21 cellular contexts compared by ENCODE assay signal in the genomic region with DNA sequence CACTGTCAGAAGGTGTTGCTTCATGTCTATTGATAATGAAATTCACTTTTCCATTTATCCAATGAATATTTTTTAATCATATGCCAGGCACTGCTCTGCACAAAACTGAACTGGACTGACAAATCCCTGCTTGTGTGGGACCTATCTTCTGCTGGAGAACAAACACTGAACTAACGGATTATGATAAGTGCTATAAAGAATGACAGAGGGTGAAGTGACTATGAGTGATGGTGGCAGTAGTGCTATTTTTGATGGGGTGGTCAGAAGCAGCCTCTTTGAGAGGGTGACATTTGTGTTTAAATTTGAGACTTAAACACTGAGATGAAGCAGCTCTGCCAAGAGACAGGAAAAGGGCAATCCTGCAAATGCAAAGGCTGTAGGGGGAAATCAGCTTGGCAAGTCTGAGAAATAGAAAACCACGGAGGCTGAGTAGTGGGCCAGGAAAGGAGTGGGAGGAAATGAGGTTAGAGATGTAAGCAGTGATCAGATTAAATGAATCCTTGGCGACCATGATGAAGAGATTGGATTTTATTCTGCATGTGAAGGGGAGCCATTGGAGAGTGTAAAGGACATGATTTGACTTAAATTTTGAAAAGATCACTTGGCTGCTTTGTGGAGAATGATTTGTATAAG.
"Had no signal": no experiment of that assay in that cellular context is flagged by ENCODE, and none has a peak within 500 bp of the region (broad histone marks: within the 10 kb centered on the region; RNA-seq: fewer than 3 reads in every experiment).

No MANE protein-coding gene starts in this region.

- H3K9me3 Mint-ChIP-seq: activated T-helper 2 cell treated with anti-CD3 and anti-CD28 coated beads, Interferon-gamma antibody, Interleukin-2, Interleukin-4, amounts not matched to agents 10 μg/mL and 5 μg/mL and 100 μg/mL, durations not matched to agents 14 hours and 24 hours and 36 hours; effector memory CD8-positive, alpha-beta T cell; nephron; stimulated activated naive B cell treated with anti-CD40 and anti-IgM and Interleukin-4, amounts not matched to agents 10 μg/mL and 1 μg/mL and 100 μg/mL, for 72 hours had no signal

- H3K27ac ChIP-seq: body of pancreas, pancreas, right lobe of liver, transverse colon, uterus, WERI-Rb-1 had no signal

- H3K36me3 ChIP-seq: pancreas, right lobe of liver, transverse colon, uterus, WERI-Rb-1 had no signal

- ATAC-seq: body of pancreas; effector memory CD8-positive, alpha-beta T cell; left lobe of liver; pancreas; right lobe of liver; stimulated activated naive B cell treated with anti-CD40 and anti-IgM and Interleukin-4, amounts not matched to agents 10 μg/mL and 1 μg/mL and 100 μg/mL, for 72 hours had no signal

- H3K27me3 Mint-ChIP-seq: effector memory CD8-positive, alpha-beta T cell; stimulated activated naive B cell treated with anti-CD40 and anti-IgM and Interleukin-4, amounts not matched to agents 10 μg/mL and 1 μg/mL and 100 μg/mL, for 72 hours had no signal

- H3K27ac Mint-ChIP-seq: activated T-helper 2 cell treated with anti-CD3 and anti-CD28 coated beads, Interferon-gamma antibody, Interleukin-2, Interleukin-4, amounts not matched to agents 10 μg/mL and 5 μg/mL and 100 μg/mL, durations not matched to agents 14 hours and 24 hours and 36 hours; nephron; stimulated activated naive B cell treated with anti-CD40 and anti-IgM and Interleukin-4, amounts not matched to agents 10 μg/mL and 1 μg/mL and 100 μg/mL, for 72 hours had no signal

- H3K4me3 ChIP-seq: body of pancreas, pancreas, right lobe of liver, transverse colon, uterus had no signal

- H3K4me3 Mint-ChIP-seq: effector memory CD8-positive, alpha-beta T cell; nephron; stimulated activated naive B cell treated with anti-CD40 and anti-IgM and Interleukin-4, amounts not matched to agents 10 μg/mL and 1 μg/mL and 100 μg/mL, for 72 hours had no signal

- H3K4me1 ChIP-seq: uterus had no signal

- DNase-seq: activated naive CD4-positive, alpha-beta T cell; activated T-cell treated with anti-CD3 and anti-CD28 coated beads, Interleukin-2, amount 50 U/mL, for 1 hour; anterior cingulate cortex; body of pancreas; caudate nucleus; dermis blood vessel endothelial cell; effector memory CD8-positive, alpha-beta T cell; kidney; mammary epithelial cell; pancreas; right lobe of liver; small intestine; stimulated activated CD4-positive, alpha-beta T cell treated with anti-CD3 and anti-CD28 coated beads, Interleukin-15, amount 100 ng/mL, for 24 hours; stimulated activated naive B cell treated with anti-CD40 and anti-IgM and Interleukin-4, amounts not matched to agents 10 μg/mL and 1 μg/mL and 100 μg/mL, for 72 hours; T-helper 1 cell; transverse colon; uterus; WERI-Rb-1 had no signal

- H3K27me3 ChIP-seq: body of pancreas, pancreas, right lobe of liver, transverse colon, uterus had no signal

- H3K9me3 ChIP-seq: body of pancreas, pancreas, right lobe of liver, transverse colon, uterus had no signal
